ENCODE assay signal across 17 cellular contexts in the genomic region with DNA sequence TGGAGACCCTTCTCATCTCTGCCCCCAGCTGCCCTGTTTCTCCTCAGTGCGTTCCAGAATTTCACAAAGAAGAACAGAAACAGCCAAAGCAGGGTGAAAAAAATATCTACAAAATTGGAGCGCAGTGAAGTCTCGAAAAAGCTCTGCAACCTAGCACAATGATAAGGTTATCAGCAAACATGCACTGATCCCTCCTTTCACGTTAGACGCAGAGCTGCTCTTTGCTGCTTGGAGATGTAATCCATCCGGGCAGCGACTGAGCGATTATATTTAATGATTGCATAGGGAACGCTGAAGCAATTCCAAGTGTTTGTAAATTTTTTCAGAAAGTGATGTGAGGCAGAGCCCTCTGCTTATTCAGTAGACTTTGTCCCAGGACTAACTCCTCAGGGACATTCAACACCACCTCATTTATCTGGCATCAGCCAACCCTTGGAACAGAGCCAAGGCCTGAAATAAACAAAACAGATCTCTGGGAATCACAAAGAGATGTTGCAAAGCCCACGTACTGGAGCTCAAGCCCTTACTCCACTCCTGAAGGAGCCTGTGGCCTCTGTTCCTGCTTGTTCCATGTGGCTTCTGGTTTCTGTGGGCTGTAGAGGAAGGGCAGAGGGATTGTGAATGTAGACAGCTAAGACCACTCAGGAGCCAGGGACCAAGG.
DNase-seq lines count a peak whose midpoint lies in the region; ATAC-seq, FAIRE-seq and TF ChIP-seq lines count a peak whose summit lies in the region.
"Had no signal": no experiment of that assay in that cellular context is flagged by ENCODE, and none has a peak within 500 bp of the region (broad histone marks: within the 10 kb centered on the region; RNA-seq: fewer than 3 reads in every experiment).

No MANE protein-coding gene starts in this region.

- DNase-seq in H4 (ENCODE audit: low spot score) (peak; percentile 48), NCI-H146 (lab: John Stamatoyannopoulos, UW) (peak; percentile 59), K562 (ENCODE audit: extremely low read depth in 1 of 4, low spot score in 3 of 4) (peak in 1 of 4 experiments; percentile 11), myocyte (ENCODE audit: low read depth) (peak; percentile 8)
- DNase-seq in activated CD4-positive, alpha-beta memory T cell treated with anti-CD3 and anti-CD28 coated beads, Interleukin-2, amount 10 ng/mL, durations not matched to agents 7 days and 5 days: no peak
- DNase-seq: activated T-cell treated with anti-CD3 and anti-CD28 coated beads, Interleukin-2, amount 50 U/mL, for 1 hour; CD4-positive, CD25-positive, alpha-beta regulatory T cell; cortex of kidney; HCEC 1CT; islet precursor cell; naive thymus-derived CD8-positive, alpha-beta T cell; T-helper 1 cell had no signal

- TF ChIP-seq CTCF in K562 (IDR thresholded peaks at IDR 0.05 in 2 of 3, conservative IDR thresholded peaks at IDR 0.05 in 1 of 3; ENCODE audit: insufficient read depth in 2 of 3, low read depth in 1 of 3, low read length in 3 of 3): no peak

- no peak overlapping the region for H2AFZ ChIP-seq in K562 (ENCODE audit: low read depth, low read length)

- no peaks in the 10 kb centered on the region for H3K79me2 ChIP-seq in K562 (ENCODE audit: control insufficient read depth, insufficient read depth, low read length)

- no peak overlapping the region for H3K27ac Mint-ChIP-seq in activated CD4-positive, alpha-beta memory T cell treated with anti-CD3 and anti-CD28 coated beads, Interleukin-2, amount 10 ng/mL, durations not matched to agents 7 days and 5 days
- H3K27ac Mint-ChIP-seq: CD4-positive, CD25-positive, alpha-beta regulatory T cell had no signal

- H3K9ac ChIP-seq in K562 (ENCODE audit: insufficient read depth in 1 of 2, low read depth in 2 of 2, low read length in 2 of 2): no peak overlapping the region

- H3K9me3 Mint-ChIP-seq in activated CD4-positive, alpha-beta memory T cell treated with anti-CD3 and anti-CD28 coated beads, Interleukin-2, amount 10 ng/mL, durations not matched to agents 7 days and 5 days: no peaks in the 10 kb centered on the region
- H3K9me3 Mint-ChIP-seq: naive thymus-derived CD8-positive, alpha-beta T cell had no signal

- H3K36me3 ChIP-seq in K562 (ENCODE audit: control insufficient read depth, insufficient read depth, low read length): no peaks in the 10 kb centered on the region

- peaks cover 0 to 14% of the 10 kb centered on the region in 2 experiments; a peak in 4 of 5 replicates for H3K27me3 ChIP-seq in K562 (ENCODE audit: control insufficient read depth in 2 of 2, insufficient read depth in 2 of 2, low read length in 2 of 2)

- no peak for TF ChIP-seq POLR2A in K562 (conservative IDR thresholded peaks at IDR 0.05)

- peaks cover 20% of the 10 kb centered on the region for H3K27me3 Mint-ChIP-seq in activated CD4-positive, alpha-beta memory T cell treated with anti-CD3 and anti-CD28 coated beads, Interleukin-2, amount 10 ng/mL, durations not matched to agents 7 days and 5 days
- H3K27me3 Mint-ChIP-seq: naive thymus-derived CD8-positive, alpha-beta T cell had no signal

- no TSS peak for BruUV-seq in K562 (replicated peaks; lab: Mats Ljungman, UMichigan)

- intact Hi-C loops in K562 (cut with micrococcal nuclease): no loop called here

- H3K4me3 ChIP-seq in K562: no peak overlapping the region

- in situ Hi-C loops in K562 (cut with MboI): no loop called here

- no peak overlapping the region for H3K27ac ChIP-seq in K562 (ENCODE audit: extremely low read depth, low read depth, low read length)

- H3K4me1 ChIP-seq in K562 (replicated peaks in 1 of 2; ENCODE audit: control insufficient read depth in 2 of 2, insufficient read depth in 2 of 2, low read length in 2 of 2): 0 out of 5 replicates have a peak, but pooled peaks cover 0 to 3% of the 10 kb centered on the region in 2 experiments

- POLR2A ChIA-PET in K562 (lab: Yijun Ruan, JAX): interaction anchor here (0.7 kb wide), 1 partner anchor 10 kb away, joined by 6 read pairs; no protein-coding TSS in a partner anchor
- POLR2A ChIA-PET in activated CD4-positive, alpha-beta memory T cell treated with anti-CD3 and anti-CD28 coated beads, Interleukin-2, amount 10 ng/mL, durations not matched to agents 7 days and 5 days (lab: Charles Lee): interaction anchor here (0.5 kb wide), 1 partner anchor 212 kb away, joined by 3 read pairs; no protein-coding TSS in a partner anchor

- TF ChIP-seq EP300 in K562 (IDR thresholded peaks at IDR 0.05; ENCODE audit: low read length): no peak

- H4K20me1 ChIP-seq in K562 (replicated peaks; ENCODE audit: control insufficient read depth, insufficient read depth, low read length): no peaks in the 10 kb centered on the region

- H3K4me1 Mint-ChIP-seq in activated CD4-positive, alpha-beta memory T cell treated with anti-CD3 and anti-CD28 coated beads, Interleukin-2, amount 10 ng/mL, durations not matched to agents 7 days and 5 days: no peaks in the 10 kb centered on the region
- H3K4me1 Mint-ChIP-seq: CD4-positive, CD25-positive, alpha-beta regulatory T cell; naive thymus-derived CD8-positive, alpha-beta T cell had no signal

- no peak for FAIRE-seq in K562 (lab: Jason Lieb, UNC)
- FAIRE-seq: frontal cortex had no signal

- WGBS in K562 (ENCODE audit: insufficient coverage, low coverage, missing lambda C conversion rate): 2% methylated on average over 10 of the region's 10 CpGs

- H3K9me1 ChIP-seq in K562 (ENCODE audit: control insufficient read depth, insufficient read depth, low read length): peaks cover 2% of the 10 kb centered on the region

- ATAC-seq in K562: no peak
- ATAC-seq in GM18870 (IDR thresholded peaks at IDR 0.05; ENCODE audit: unreplicated experiment): no peak
- ATAC-seq in HG02885 (IDR thresholded peaks at IDR 0.05; ENCODE audit: poor library complexity, unreplicated experiment): no peak
- ATAC-seq: activated CD4-positive, CD25-positive, alpha-beta regulatory T cell treated with anti-CD3 and anti-CD28 coated beads, Interleukin-2, amount 50 U/mL, for 24 hours; naive thymus-derived CD8-positive, alpha-beta T cell; Panc1 had no signal

- H3K4me3 Mint-ChIP-seq in activated CD4-positive, alpha-beta memory T cell treated with anti-CD3 and anti-CD28 coated beads, Interleukin-2, amount 10 ng/mL, durations not matched to agents 7 days and 5 days: no peak overlapping the region
- H3K4me3 Mint-ChIP-seq: CD4-positive, CD25-positive, alpha-beta regulatory T cell; naive thymus-derived CD8-positive, alpha-beta T cell had no signal

- H3K9me3 ChIP-seq in K562 (replicated peaks; ENCODE audit: control insufficient read depth, insufficient read depth, low read depth, low read length): no peaks in the 10 kb centered on the region

- CTCF ChIA-PET in K562 (lab: Yijun Ruan, JAX; ENCODE audit: low intra/inter-chr PET ratio): no interaction called here
- CTCF ChIA-PET in activated CD4-positive, alpha-beta memory T cell treated with anti-CD3 and anti-CD28 coated beads, Interleukin-2, amount 10 ng/mL, durations not matched to agents 7 days and 5 days (lab: Charles Lee): no interaction called here

- H3K36me3 Mint-ChIP-seq in activated CD4-positive, alpha-beta memory T cell treated with anti-CD3 and anti-CD28 coated beads, Interleukin-2, amount 10 ng/mL, durations not matched to agents 7 days and 5 days (ENCODE audit: low read depth): no peaks in the 10 kb centered on the region
- H3K36me3 Mint-ChIP-seq: CD4-positive, CD25-positive, alpha-beta regulatory T cell; naive thymus-derived CD8-positive, alpha-beta T cell had no signal

- TF ChIP-seq RAD21 in K562 (CRISPR knock-in tag; conservative IDR thresholded peaks at IDR 0.05 in 1 of 2, IDR thresholded peaks at IDR 0.05 in 1 of 2): no peak

- H3K4me2 ChIP-seq in K562 (ENCODE audit: insufficient read depth, low read length): no peak overlapping the region

TF ChIP-seq in K562, 482 proteins besides CTCF, POLR2A, EP300 and RAD21:
- peak; percentile 59 for TF ChIP-seq NFIC (IDR thresholded peaks at IDR 0.05)
- TF ChIP-seq SOX6 (IDR thresholded peaks at IDR 0.05): no peak
